Comparison of ENCODE assay signal across 20 cellular contexts in genomic region chr12:32765906-32766305, GRCh38. TPM values are rescaled to one million over a fixed set of nuclear protein-coding genes. Genes with fewer than 3 reads are reported as not detected.
DNase-seq lines count a peak whose midpoint lies in the region; ATAC-seq and TF ChIP-seq lines count a peak whose summit lies in the region.
"Had no signal": no experiment of that assay in that cellular context is flagged by ENCODE, and none has a peak within 500 bp of the region (broad histone marks: within the 10 kb centered on the region; RNA-seq: fewer than 3 reads in every experiment).

No MANE protein-coding gene starts in this region.

- CTCF ChIA-PET in GM10248 (lab: Yijun Ruan, JAX), result interaction anchor here (2.6 kb wide), 1 partner anchor 10 kb away, joined by 23 read pairs; the partner anchor contains the start of gene YARS2

- no peak overlapping the region for H3K4me2 ChIP-seq in fibroblast of lung (ENCODE audit: extremely low read depth, insufficient read depth, low read length)

- H3K4me1 ChIP-seq in fibroblast of lung (ENCODE audit: control insufficient read depth, extremely low read depth, insufficient read depth, low read length), result no peaks in the 10 kb centered on the region
- H3K4me1 ChIP-seq: colonic mucosa, tibial artery had no signal

- H3K4me3 ChIP-seq in fibroblast of lung (replicated peaks in 1 of 4; ENCODE audit: control extremely low read depth in 1 of 4, insufficient read depth in 1 of 4, low read depth in 3 of 4, low read length in 4 of 4), result no peak overlapping the region
- H3K4me3 ChIP-seq: colonic mucosa, tibial artery had no signal

- ATAC-seq in HG02938 (IDR thresholded peaks at IDR 0.05; ENCODE audit: unreplicated experiment) (no peak), GM21390 (IDR thresholded peaks at IDR 0.05; ENCODE audit: unreplicated experiment) (no peak), HG03469 (IDR thresholded peaks at IDR 0.05; ENCODE audit: unreplicated experiment) (no peak)
- ATAC-seq: HCT116, left lobe of liver, natural killer cell, Right ventricle myocardium inferior had no signal

- H3K27me3 ChIP-seq in fibroblast of lung (ENCODE audit: control insufficient read depth, insufficient read depth, low read length), result no peaks in the 10 kb centered on the region
- H3K27me3 ChIP-seq: brain microvascular endothelial cell, colonic mucosa had no signal

- H3K9me3 ChIP-seq in fibroblast of lung (ENCODE audit: control insufficient read depth, insufficient read depth, low read depth, low read length), result no peaks in the 10 kb centered on the region
- H3K9me3 ChIP-seq: colonic mucosa, tibial artery had no signal

- no peak overlapping the region for H3K27ac ChIP-seq in fibroblast of lung (ENCODE audit: insufficient read depth, low read length)
- H3K27ac ChIP-seq: brain microvascular endothelial cell, colonic mucosa, tibial artery, WERI-Rb-1 had no signal

- H3K36me3 ChIP-seq in fibroblast of lung (ENCODE audit: control insufficient read depth, insufficient read depth, low read length), result no peaks in the 10 kb centered on the region
- H3K36me3 ChIP-seq: brain microvascular endothelial cell, colonic mucosa, tibial artery, WERI-Rb-1 had no signal

- H3K79me2 ChIP-seq in fibroblast of lung (ENCODE audit: control insufficient read depth, insufficient read depth, low read length), result no peaks in the 10 kb centered on the region

- H2AFZ ChIP-seq in fibroblast of lung (ENCODE audit: low read length), result no peak overlapping the region

- no peaks in the 10 kb centered on the region for H4K20me1 ChIP-seq in fibroblast of lung (ENCODE audit: control insufficient read depth, extremely low read depth, insufficient read depth, low read length)

- DNase-seq in Daoy (ENCODE audit: low read depth), result peak; percentile 20
- DNase-seq in NCI-H1105 treated with DMSO at 0.1 percent for 48 hours (lab: John Stamatoyannopoulos, UW), result peak; percentile 46
- peak; percentile 72 to 91 for DNase-seq in NCI-H524 (lab: John Stamatoyannopoulos, UW)
- DNase-seq in fibroblast of lung (ENCODE audit: low read depth in 2 of 2), result peak; percentile 33 to 62
- DNase-seq in GM10248 (ENCODE audit: extremely low spot score), result no peak
- DNase-seq: activated CD4-positive, alpha-beta T cell treated with anti-CD3 and anti-CD28 coated beads, Interleukin-2, amount 50 U/mL, for 48 hours; activated CD8-positive, alpha-beta memory T cell treated with anti-CD3 and anti-CD28 coated beads, Interleukin-2, amount 50 U/mL, for 48 hours; brain microvascular endothelial cell; colonic mucosa; natural killer cell; NCI-H1417 treated with DMSO at 0.1 percent for 48 hours; stimulated activated CD4-positive, alpha-beta T cell treated with anti-CD3 and anti-CD28 coated beads, Interleukin-12 subunit alpha, Interleukin-12 subunit beta, amount 100 ng/mL, for 4 hours; tibial artery; WERI-Rb-1 had no signal

- H3K9ac ChIP-seq in fibroblast of lung (ENCODE audit: insufficient read depth, low read length), result no peak overlapping the region

- TF ChIP-seq CTCF in fibroblast of lung (conservative IDR thresholded peaks at IDR 0.05 in 1 of 2, IDR thresholded peaks at IDR 0.05 in 1 of 2; ENCODE audit: low read depth in 1 of 2, low read length in 2 of 2) (no peak), GM10248 (IDR thresholded peaks at IDR 0.05; ENCODE audit: control extremely low read depth, extremely low read depth, low read depth, missing control alignments) (no peak)

- POLR2A ChIA-PET in GM10248 (lab: Yijun Ruan, JAX), result no interaction called here

RNA-seq across cellular contexts. Expression of gene YARS2, which starts 10.2 kb away (rescaled TPM):
- 50.4 and 62.5 TPM in 2 replicates for total RNA-seq in Daoy (2014; rRNA removed; shearing (Covaris generic))
- total RNA-seq in fibroblast of lung, result 27.1 and 28.5 TPM in 2 replicates
- polyA plus RNA-seq in fibroblast of lung, result 17.8 and 18.4 TPM in 2 replicates
- polyA plus RNA-seq in fibroblast of lung (2012), result 15.1 and 15.5 TPM in 2 replicates
- 5.6 and 7.5 TPM in 2 replicates for polyA minus RNA-seq in fibroblast of lung (ENCODE audit: low replicate concordance)
